In the genomic region with DNA sequence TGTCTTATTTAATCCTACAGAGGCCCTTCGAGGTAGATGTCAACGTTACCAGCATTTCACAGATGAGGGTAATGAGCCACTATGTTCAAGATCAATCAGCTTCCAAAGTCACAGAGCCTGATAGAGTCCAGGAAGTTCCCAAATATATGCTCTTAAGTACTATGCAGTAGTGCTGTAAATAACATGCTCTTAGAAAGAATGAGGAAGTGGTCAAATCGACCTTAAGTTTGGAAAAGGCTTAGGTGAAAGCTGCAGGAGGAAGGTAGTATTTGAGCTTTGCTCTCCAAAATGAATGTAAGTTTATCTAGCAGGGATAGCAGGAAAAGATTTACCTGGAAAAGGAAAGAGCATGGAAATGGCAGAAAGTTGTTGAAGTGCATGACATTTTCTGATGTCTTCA, we compare ENCODE assay signal across 17 cellular contexts.
DNase-seq lines count a peak whose midpoint lies in the region; ATAC-seq and TF ChIP-seq lines count a peak whose summit lies in the region.
"Had no signal": no experiment of that assay in that cellular context is flagged by ENCODE, and none has a peak within 500 bp of the region (broad histone marks: within the 10 kb centered on the region; RNA-seq: fewer than 3 reads in every experiment).

No MANE protein-coding gene starts in this region.

- TF ChIP-seq CTCF in IMR-90 (conservative IDR thresholded peaks at IDR 0.05; ENCODE audit: low read depth, low read length) (no peak), SK-N-SH (IDR thresholded peaks at IDR 0.05) (no peak)

- H3F3A ChIP-seq in SK-N-SH (replicated peaks; ENCODE audit: insufficient read depth) = peaks cover 11% of the 10 kb centered on the region

- peak overlapping the region; percentile 71; the same call in 1 of the 2 replicates for H3K4ac ChIP-seq in IMR-90 (ENCODE audit: low read depth, low read length)

- 60% methylated on average over 1 of the region's 3 CpGs; no CpG with 5 or more reads in 1 of the 2 experiments for WGBS in IMR-90 (ENCODE audit: extremely low coverage in 2 of 2, insufficient read length in 1 of 2), 2 experiments
- 80% methylated on average over 3 of the region's 3 CpGs for WGBS in SK-N-SH (ENCODE audit: low lambda C conversion rate)

- H3K4me3 ChIP-seq in IMR-90 (ENCODE audit: insufficient read depth, low read depth, low read length) (no peak overlapping the region), SK-N-SH (ENCODE audit: low read depth in 2 of 2, low read length in 1 of 2) (no peak overlapping the region), iPS-20b (ENCODE audit: low read length) (no peak overlapping the region; the same call in 1 of the 2 replicates)

- H3K36me3 ChIP-seq in IMR-90 (ENCODE audit: control insufficient read depth, insufficient read depth, low read length) = no peaks in the 10 kb centered on the region
- no peaks in the 10 kb centered on the region for H3K36me3 ChIP-seq in SK-N-SH (replicated peaks in 1 of 2; ENCODE audit: control insufficient read depth in 1 of 2, insufficient read depth in 2 of 2, low read length in 1 of 2)
- no peaks in the 10 kb centered on the region for H3K36me3 ChIP-seq in iPS-20b (ENCODE audit: insufficient read depth, low read depth, low read length)
- H3K36me3 ChIP-seq: thoracic aorta had no signal

- H3K27me3 ChIP-seq in IMR-90 (ENCODE audit: control insufficient read depth, insufficient read depth, low read length) (no peaks in the 10 kb centered on the region), SK-N-SH (ENCODE audit: insufficient read depth) (no peaks in the 10 kb centered on the region), iPS-20b (ENCODE audit: insufficient read depth, low read length) (no peaks in the 10 kb centered on the region)

- in situ Hi-C loops in IMR-90 (cut with MboI; ENCODE audit: low sequenced_read_pairs) = no loop called here

- peaks cover 71% of the 10 kb centered on the region for H3K79me2 ChIP-seq in SK-N-SH (ENCODE audit: insufficient read depth)

- H4K20me1 ChIP-seq in IMR-90 (ENCODE audit: insufficient read depth, low read length) (peaks cover 9% of the 10 kb centered on the region; the same call in 1 of the 2 replicates), SK-N-SH (ENCODE audit: insufficient read depth) (no peaks in the 10 kb centered on the region)

- H2AFZ ChIP-seq in IMR-90 (replicated peaks; ENCODE audit: low read length, poor library complexity) (no peak overlapping the region), SK-N-SH (ENCODE audit: low read depth) (no peak overlapping the region)

- peak overlapping the region; percentile 21; the same call in 1 of the 2 replicates for H3K18ac ChIP-seq in IMR-90 (ENCODE audit: low read depth, low read length)

- peak; percentile 7 for DNase-seq in CD1c-positive myeloid dendritic cell (ENCODE audit: extremely low spot score)
- no peak for DNase-seq in IMR-90
- DNase-seq in SK-N-SH = no peak
- no peak for DNase-seq in UCSD-AML1 (lab: John Stamatoyannopoulos, UW; ENCODE audit: unreplicated experiment)
- DNase-seq in HPDE6-E6E7 (ENCODE audit: extremely low spot score) = no peak
- DNase-seq in NCI-H774 (lab: John Stamatoyannopoulos, UW) = no peak
- no peak for DNase-seq in stimulated activated CD4-positive, alpha-beta T cell treated with anti-CD3 and anti-CD28 coated beads, Interleukin-4, amount 100 ng/mL, for 4 hours
- DNase-seq: activated CD8-positive, alpha-beta T cell treated with anti-CD3 and anti-CD28 coated beads, Interleukin-2, amount 10 ng/mL, durations not matched to agents 7 days and 5 days; activated effector memory CD4-positive, alpha-beta T cell treated with anti-CD3 and anti-CD28 coated beads, Interleukin-2, amount 50 U/mL, for 16 hours; effector CD4-positive, alpha-beta T cell; KG1; NCI-H187 treated with DMSO at 0.1 percent for 48 hours; NCI-H524; posterior cingulate gyrus; SHP77 had no signal

- H3K9ac ChIP-seq in IMR-90 (ENCODE audit: low read depth, low read length) = no peak overlapping the region
- H3K9ac ChIP-seq in SK-N-SH = no peak overlapping the region
- H3K9ac ChIP-seq in iPS-20b (ENCODE audit: low read depth, low read length) = peak overlapping the region; percentile 30; the same call in 1 of the 2 replicates

- H2AK5ac ChIP-seq in IMR-90 (ENCODE audit: low read depth, low read length) = 0 out of 2 replicates have a peak overlapping the region, but pooled peaks have one; percentile 67

- no peak overlapping the region for H3K56ac ChIP-seq in IMR-90 (ENCODE audit: extremely low read depth, insufficient read depth, low read length)

- peaks cover 12% of the 10 kb centered on the region for H3K9me1 ChIP-seq in IMR-90 (ENCODE audit: insufficient read depth, low read length)

- no peak overlapping the region for H4K91ac ChIP-seq in IMR-90 (ENCODE audit: insufficient read depth, low read depth, low read length)

- CTCF ChIA-PET in IMR-90 (lab: Yijun Ruan, JAX) = interaction anchor here (1.1 to 1.4 kb wide), 3 partner anchors 9 to 42 kb away, joined by 3 read pairs; no protein-coding TSS in a partner anchor
- CTCF ChIA-PET in SK-N-SH (lab: Yijun Ruan, JAX) = interaction anchor here (1.0 kb wide), 2 partner anchors 21 to 26 kb away, joined by 3 read pairs; no protein-coding TSS in a partner anchor

- dilution Hi-C loops in IMR-90 (cut with HindIII; ENCODE audit: low sequenced_read_pairs, unreplicated experiment) = no loop called here

- peak overlapping the region; percentile 35; the same call in 1 of the 2 replicates for H2BK20ac ChIP-seq in IMR-90 (ENCODE audit: low read depth, low read length)

- peak overlapping the region; percentile 58; the same call in 1 of the 2 replicates for H2BK120ac ChIP-seq in IMR-90 (ENCODE audit: low read depth, low read length)

- peaks cover 13% of the 10 kb centered on the region; the same call in 1 of the 2 replicates for H3K4me1 ChIP-seq in IMR-90 (ENCODE audit: control insufficient read depth, insufficient read depth, low read length)
- H3K4me1 ChIP-seq in SK-N-SH (ENCODE audit: control insufficient read depth in 1 of 2, insufficient read depth in 2 of 2, low read depth in 1 of 2, low read length in 1 of 2) = peaks cover 20 to 43% of the 10 kb centered on the region in 2 experiments
- H3K4me1 ChIP-seq in iPS-20b (ENCODE audit: insufficient read depth, low read length) = peaks cover 14% of the 10 kb centered on the region

- H3K27ac ChIP-seq in IMR-90 (ENCODE audit: insufficient read depth, low read length) = no peak overlapping the region
- H3K27ac ChIP-seq in SK-N-SH (ENCODE audit: low read depth in 2 of 2, low read length in 1 of 2) = peak overlapping the region; percentile 44 to 50
- peak overlapping the region; percentile 6 for H3K27ac ChIP-seq in iPS-20b (ENCODE audit: low read length)
- H3K27ac ChIP-seq: thoracic aorta had no signal

- ATAC-seq in IMR-90 (ENCODE audit: low read depth) = peak; percentile 21; the same call in 1 of the 2 replicates
- ATAC-seq: activated CD8-positive, alpha-beta T cell treated with anti-CD3 and anti-CD28 coated beads, Interleukin-2, amount 10 ng/mL, durations not matched to agents 7 days and 5 days had no signal

- intact Hi-C loops in IMR-90 (cut with micrococcal nuclease) = loop anchor here (5.0 kb wide), 1 partner anchor 33 kb away; no protein-coding TSS in a partner anchor

- no peak for TF ChIP-seq POLR2A in IMR-90 (IDR thresholded peaks at IDR 0.05; ENCODE audit: low read depth, low read length)

- BruUV-seq in IMR-90 (replicated peaks; lab: Mats Ljungman, UMichigan) = no TSS peak

- no peak overlapping the region; the same call in 2 of the 3 replicates for H2BK15ac ChIP-seq in IMR-90 (ENCODE audit: low read depth, low read length)

- no peaks in the 10 kb centered on the region for H3K9me2 ChIP-seq in SK-N-SH

- no peak overlapping the region for H2AK9ac ChIP-seq in IMR-90 (replicated peaks; ENCODE audit: low read depth, low read length, poor library complexity)

- peak overlapping the region; percentile 55; the same call in 1 of the 2 replicates for H3K4me2 ChIP-seq in IMR-90 (ENCODE audit: low read depth, low read length)
- H3K4me2 ChIP-seq in SK-N-SH = peak overlapping the region; percentile 41; the same call in 1 of the 2 replicates

- no peak overlapping the region for H3K23ac ChIP-seq in IMR-90 (ENCODE audit: low read depth, low read length)

- H3K79me1 ChIP-seq in IMR-90 (ENCODE audit: low read depth in 1 of 2, low read length in 2 of 2) = peaks cover 18 to 42% of the 10 kb centered on the region in 2 experiments

- H3K9me3 ChIP-seq in IMR-90 (ENCODE audit: control insufficient read depth, insufficient read depth, low read length) (no peaks in the 10 kb centered on the region), SK-N-SH (no peaks in the 10 kb centered on the region), iPS-20b (ENCODE audit: insufficient read depth, low read depth, low read length) (no peaks in the 10 kb centered on the region)
- H3K9me3 ChIP-seq: thoracic aorta had no signal

- no peak for TF ChIP-seq RAD21 in IMR-90 (IDR thresholded peaks at IDR 0.05; ENCODE audit: low read length)
- no peak for TF ChIP-seq RAD21 in SK-N-SH (IDR thresholded peaks at IDR 0.05; ENCODE audit: low read length)

- H3K14ac ChIP-seq in IMR-90 (replicated peaks; ENCODE audit: low read depth, low read length) = peak overlapping the region; percentile 84

- no peak overlapping the region for H4K5ac ChIP-seq in IMR-90 (ENCODE audit: low read depth, low read length)

- POLR2A ChIA-PET in IMR-90 (lab: Charles Lee; ENCODE audit: unreplicated experiment) = no interaction called here
- POLR2A ChIA-PET in SK-N-SH (lab: Yijun Ruan, JAX) = no interaction called here

- H4K8ac ChIP-seq in IMR-90 (ENCODE audit: low read depth in 2 of 2, low read length in 2 of 2) = 0 out of 4 replicates have a peak overlapping the region, but pooled peaks of 1 of the 2 experiments have one; percentile 12

- no peak for TF ChIP-seq EP300 in SK-N-SH (IDR thresholded peaks at IDR 0.05; ENCODE audit: borderline replicate concordance in 1 of 2, low read depth in 1 of 2, low read length in 1 of 2)

- peak overlapping the region; percentile 48 for H2BK5ac ChIP-seq in IMR-90 (ENCODE audit: low read depth, low read length, poor library complexity, severe bottlenecking)

TF ChIP-seq in IMR-90, 13 proteins besides CTCF, POLR2A, EP300 and RAD21 (continues in another document):
- no peak for TF ChIP-seq SMC3 (IDR thresholded peaks at IDR 0.05; ENCODE audit: low read depth, low read length)

TF ChIP-seq in SK-N-SH, 30 proteins besides CTCF, POLR2A, EP300 and RAD21 (continues in another document):
- TF ChIP-seq FOXM1 (IDR thresholded peaks at IDR 0.05; ENCODE audit: low read depth) (no peak), MEF2A (IDR thresholded peaks at IDR 0.05; ENCODE audit: borderline replicate concordance, low read depth) (no peak), SMC3 (IDR thresholded peaks at IDR 0.05; ENCODE audit: low read depth, low read length) (no peak)
- TF ChIP-seq, protein P1, sequence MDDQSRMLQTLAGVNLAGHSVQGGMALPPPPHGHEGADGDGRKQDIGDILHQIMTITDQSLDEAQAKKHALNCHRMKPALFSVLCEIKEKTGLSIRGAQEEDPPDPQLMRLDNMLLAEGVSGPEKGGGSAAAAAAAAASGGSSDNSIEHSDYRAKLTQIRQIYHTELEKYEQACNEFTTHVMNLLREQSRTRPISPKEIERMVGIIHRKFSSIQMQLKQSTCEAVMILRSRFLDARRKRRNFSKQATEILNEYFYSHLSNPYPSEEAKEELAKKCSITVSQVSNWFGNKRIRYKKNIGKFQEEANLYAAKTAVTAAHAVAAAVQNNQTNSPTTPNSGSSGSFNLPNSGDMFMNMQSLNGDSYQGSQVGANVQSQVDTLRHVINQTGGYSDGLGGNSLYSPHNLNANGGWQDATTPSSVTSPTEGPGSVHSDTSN (IDR thresholded peaks at IDR 0.05) = no peak
